ENCODE assay signal across 1 cellular context in the genomic region with DNA sequence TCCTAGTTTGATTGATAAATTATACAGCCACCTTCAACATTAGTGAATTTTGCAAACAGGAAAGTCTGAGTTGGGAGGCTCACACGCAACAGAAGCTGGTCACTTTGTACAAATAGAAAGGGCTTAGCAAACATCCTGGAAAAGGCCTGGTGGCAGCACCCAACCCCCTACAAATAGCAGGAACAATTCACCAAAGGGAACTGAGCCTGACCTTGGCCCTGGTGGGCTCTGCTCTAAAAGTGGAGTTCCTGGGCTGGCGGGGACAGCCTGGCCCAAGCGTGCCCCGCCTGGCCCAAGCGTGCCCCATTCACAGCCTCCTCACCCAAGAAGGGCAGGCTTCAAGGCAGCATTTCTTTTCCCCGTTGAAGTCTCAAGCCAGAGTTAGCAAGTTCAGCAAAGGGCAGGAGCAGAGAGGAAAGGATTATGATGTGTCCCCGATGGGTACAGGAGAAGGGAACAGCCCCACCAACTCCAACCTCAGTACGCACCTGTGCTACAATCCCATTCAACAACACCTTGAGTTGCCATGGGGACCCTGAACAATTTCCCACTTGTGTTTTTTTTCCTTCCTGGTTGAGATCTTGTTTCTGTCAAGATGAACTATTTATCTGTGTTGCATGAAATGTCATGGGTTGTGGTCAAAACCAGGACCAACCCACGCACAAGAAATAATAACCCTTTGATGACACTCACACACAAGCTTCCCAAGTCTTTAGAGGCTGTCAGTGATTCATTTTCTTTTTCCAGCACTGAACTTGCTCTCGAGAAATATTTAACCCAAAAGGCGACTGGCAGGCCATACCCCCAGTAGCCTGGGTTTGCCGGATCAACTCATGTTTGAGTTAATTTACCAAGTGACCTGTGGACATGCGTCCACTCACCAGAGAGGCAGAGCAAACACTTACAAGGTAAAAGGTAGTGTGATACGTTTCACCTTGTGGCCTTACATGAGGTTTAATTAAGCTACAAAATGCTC.
TF ChIP-seq lines count a peak whose summit lies in the region.

No MANE protein-coding gene starts in this region.

TF ChIP-seq in K562, 482 proteins besides CTCF, POLR2A, EP300 and RAD21:
- TF ChIP-seq ZNF12 (CRISPR knock-in tag; IDR thresholded peaks at IDR 0.05) (no peak), YY1 (IDR thresholded peaks at IDR 0.05; ENCODE audit: borderline replicate concordance in 1 of 3, control insufficient read depth in 1 of 3, extremely low read depth in 1 of 3, insufficient read depth in 3 of 3, insufficient read length in 1 of 3, insufficient replicate concordance in 2 of 3, low read depth in 1 of 3, low read length in 2 of 3) (no peak), RFX1 (IDR thresholded peaks at IDR 0.05) (peak; percentile 15; the same call in 1 of the 2 replicates), CREM (IDR thresholded peaks at IDR 0.05; ENCODE audit: low read depth) (no peak)
